In the genomic region with DNA sequence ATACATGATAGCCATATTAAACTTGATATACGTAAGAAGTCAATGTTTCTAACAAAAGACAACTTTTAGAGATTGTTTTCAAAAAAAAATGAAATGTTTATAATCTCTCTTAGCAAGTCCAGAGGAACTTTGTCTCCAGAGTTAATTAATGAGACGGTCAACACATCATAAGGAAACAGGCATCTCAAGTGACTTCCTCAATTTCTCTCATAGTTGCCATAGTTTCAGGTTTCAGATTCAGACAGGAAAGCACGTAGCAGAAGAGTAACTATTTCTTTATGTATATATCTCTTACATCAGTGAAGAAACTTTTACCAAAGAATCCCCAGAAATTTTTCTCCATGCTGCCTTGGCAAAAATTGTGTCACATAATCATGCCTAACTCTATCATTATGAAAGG, we compare ENCODE assay signal across 11 cellular contexts.
DNase-seq lines count a peak whose midpoint lies in the region; ATAC-seq, FAIRE-seq and TF ChIP-seq lines count a peak whose summit lies in the region.
"Had no signal": no experiment of that assay in that cellular context is flagged by ENCODE, and none has a peak within 500 bp of the region (broad histone marks: within the 10 kb centered on the region; RNA-seq: fewer than 3 reads in every experiment).

No MANE protein-coding gene starts in this region.

- BruUV-seq in GM12878 (replicated peaks; lab: Mats Ljungman, UMichigan): no TSS peak

- in situ Hi-C loops in GM12878 (cut with MboI): no loop called here

- H3K27ac ChIP-seq in GM12878 (ENCODE audit: control insufficient read depth, insufficient read depth): no peak overlapping the region; the same call in 1 of the 2 replicates
- H3K27ac ChIP-seq in CD4-positive, alpha-beta T cell (ENCODE audit: low read depth, low read length): no peak overlapping the region
- H3K27ac ChIP-seq in stomach: no peak overlapping the region

- intact Hi-C loops in GM12878 (cut with micrococcal nuclease; ENCODE audit: unreplicated experiment): no loop called here
- intact Hi-C loops in CD4-positive, alpha-beta T cell (cut with DNase I, micrococcal nuclease): no loop called here
- intact Hi-C loops in stomach (cut with DNase I; ENCODE audit: low total_unique reads): no loop called here

- peaks cover 13% of the 10 kb centered on the region for H3K9me3 Mint-ChIP-seq in CD4-positive, alpha-beta T cell

- RAD21 ChIA-PET in GM12878 (lab: Charles Lee; ENCODE audit: unreplicated experiment): interaction anchor here (2.1 kb wide), 1 partner anchor 95 kb away, joined by 5 read pairs; no protein-coding TSS in a partner anchor

- peak overlapping the region; percentile 27; the same call in 1 of the 2 replicates for H3K4me2 ChIP-seq in GM12878 (ENCODE audit: control insufficient read depth, insufficient read depth)
- H3K4me2 ChIP-seq: SK-N-SH had no signal

- H3K4me1 Mint-ChIP-seq in CD4-positive, alpha-beta T cell (ENCODE audit: low read depth): no peaks in the 10 kb centered on the region

- ATAC-seq in GM19023 (IDR thresholded peaks at IDR 0.05; ENCODE audit: unreplicated experiment) (peak; percentile 94), GM21825 (IDR thresholded peaks at IDR 0.05; ENCODE audit: unreplicated experiment) (peak; percentile 99), HG03378 (IDR thresholded peaks at IDR 0.05; ENCODE audit: unreplicated experiment) (peak; percentile 100), GM12878 (peak; percentile 97)
- ATAC-seq in CD4-positive, alpha-beta T cell (ENCODE audit: poor library complexity): no peak

- POLR2A ChIA-PET in GM12878 (lab: Charles Lee): interaction anchor here (1.0 kb wide), 1 partner anchor 11 kb away, joined by 4 read pairs; no protein-coding TSS in a partner anchor
- POLR2A ChIA-PET in CD4-positive, alpha-beta T cell (lab: Charles Lee): no interaction called here

- peak; percentile 69 to 80; a peak in 2 of 4 replicates for TF ChIP-seq EP300 in GM12878 (IDR thresholded peaks at IDR 0.05; ENCODE audit: borderline replicate concordance in 1 of 2, control insufficient read depth in 1 of 2, low read depth in 2 of 2, low read length in 2 of 2)
- no peak for TF ChIP-seq EP300 in stomach (IDR thresholded peaks at IDR 0.05)

- peak; percentile 69 for FAIRE-seq in GM12878 (lab: Jason Lieb, UNC)

- no peak for TF ChIP-seq RAD21 in GM12878 (IDR thresholded peaks at IDR 0.05; ENCODE audit: insufficient read depth, low read depth, low read length)

- WGBS in GM12878 (ENCODE audit: insufficient coverage, insufficient replicate concordance, low lambda C conversion rate, missing lambda C conversion rate): 0% methylated on average over 3 of the region's 3 CpGs
- WGBS in stomach, 5 donors: 27 to 61% (median 51%) methylated on average over 3 of the region's 3 CpGs

- H2AFZ ChIP-seq in GM12878 (ENCODE audit: control insufficient read depth, low read depth, low read length): no peak overlapping the region

- CTCF ChIA-PET in GM12878 (lab: Yijun Ruan, JAX): interaction anchor here (0.9 to 1.3 kb wide), 3 partner anchors 11 to 95 kb away, joined by 3 to 4 read pairs (median 3); no protein-coding TSS in a partner anchor
- CTCF ChIA-PET in CD4-positive, alpha-beta T cell (lab: Charles Lee): no interaction called here

- no peaks in the 10 kb centered on the region for H3K27me3 Mint-ChIP-seq in CD4-positive, alpha-beta T cell

- H3K36me3 ChIP-seq in GM12878 (ENCODE audit: control insufficient read depth in 2 of 2, insufficient read depth in 2 of 2, low read length in 1 of 2) (no peaks in the 10 kb centered on the region), stomach (no peaks in the 10 kb centered on the region)

- no peaks in the 10 kb centered on the region for H3K79me2 ChIP-seq in GM12878 (ENCODE audit: control insufficient read depth, insufficient read depth, low read length)

- DNase-seq in GM12878 (ENCODE audit: low read depth, low spot score) (peak; percentile 59), stomach (no peak), DMS79 (lab: John Stamatoyannopoulos, UW) (no peak)
- DNase-seq in CD4-positive, alpha-beta T cell: no peak
- DNase-seq in activated T-cell treated with anti-CD3 and anti-CD28 coated beads, Interleukin-2, amount 50 U/mL, for 48 hours: no peak
- DNase-seq: DMS53, H7, SK-N-SH had no signal

- H3K9ac ChIP-seq in GM12878 (ENCODE audit: control insufficient read depth, insufficient read depth, low read length): no peak overlapping the region
- H3K9ac ChIP-seq: SK-N-SH had no signal

- no peaks in the 10 kb centered on the region; the same call in 2 of the 3 replicates for H3K9me3 ChIP-seq in GM12878 (replicated peaks; ENCODE audit: control insufficient read depth, insufficient read depth, low read length)
- no peaks in the 10 kb centered on the region for H3K9me3 ChIP-seq in CD4-positive, alpha-beta T cell (ENCODE audit: control insufficient read depth, low read length)
- no peaks in the 10 kb centered on the region for H3K9me3 ChIP-seq in stomach
- H3K9me3 ChIP-seq: SK-N-SH had no signal

- no peak overlapping the region for H3K27ac Mint-ChIP-seq in CD4-positive, alpha-beta T cell

- H3K27me3 ChIP-seq in GM12878 (replicated peaks in 1 of 2; ENCODE audit: control insufficient read depth in 2 of 2, insufficient read depth in 2 of 2, low read length in 1 of 2): no peaks in the 10 kb centered on the region
- H3K27me3 ChIP-seq in CD4-positive, alpha-beta T cell (ENCODE audit: control insufficient read depth, insufficient read depth, low read length): no peaks in the 10 kb centered on the region
- H3K27me3 ChIP-seq in stomach: no peaks in the 10 kb centered on the region

- no peak overlapping the region for H3K4me3 Mint-ChIP-seq in CD4-positive, alpha-beta T cell

- SMC1A ChIA-PET in GM12878 (lab: Charles Lee; ENCODE audit: uncharacterized antibody, unreplicated experiment): interaction anchor here (1.1 to 2.2 kb wide), 2 partner anchors 11 to 17 kb away, joined by 3 to 8 read pairs; no protein-coding TSS in a partner anchor

- TF ChIP-seq CTCF in GM12878 (IDR thresholded peaks at IDR 0.05 in 2 of 3, conservative IDR thresholded peaks at IDR 0.05 in 1 of 3; ENCODE audit: control insufficient read depth in 2 of 3, extremely low read depth in 1 of 3, insufficient read depth in 1 of 3, low read depth in 3 of 3, low read length in 3 of 3) (no peak), stomach (IDR thresholded peaks at IDR 0.05) (no peak)
- no peak for TF ChIP-seq CTCF in CD4-positive, alpha-beta T cell (IDR thresholded peaks at IDR 0.05)

- peaks cover 3% of the 10 kb centered on the region; the same call in 1 of the 2 replicates for H3K4me1 ChIP-seq in GM12878 (ENCODE audit: control insufficient read depth, insufficient read depth, low read length)
- no peaks in the 10 kb centered on the region for H3K4me1 ChIP-seq in stomach

- H3K4me3 ChIP-seq in GM12878 (no peak overlapping the region), stomach (no peak overlapping the region)

- TF ChIP-seq POLR2A in GM12878 (IDR thresholded peaks at IDR 0.05; ENCODE audit: low read depth, low read length) (no peak), stomach (IDR thresholded peaks at IDR 0.05) (no peak)

- no peaks in the 10 kb centered on the region for H3K36me3 Mint-ChIP-seq in CD4-positive, alpha-beta T cell (ENCODE audit: low read depth)

- no peaks in the 10 kb centered on the region for H4K20me1 ChIP-seq in GM12878 (ENCODE audit: control insufficient read depth, insufficient read depth)

TF ChIP-seq in GM12878, 131 proteins besides CTCF, POLR2A, EP300 and RAD21 (continues in another document):
- TF ChIP-seq ATF7 (IDR thresholded peaks at IDR 0.05; ENCODE audit: low read depth) (peak; percentile 69), EED (IDR thresholded peaks at IDR 0.05; ENCODE audit: low read depth) (0 out of 2 replicates have a peak, but pooled peaks have one; percentile 15), ETV6 (conservative IDR thresholded peaks at IDR 0.05 in 1 of 2, IDR thresholded peaks at IDR 0.05 in 1 of 2; ENCODE audit: borderline replicate concordance in 1 of 2, low read depth in 1 of 2) (peak in 1 of 2 experiments; percentile 44; a peak in 1 of 4 replicates), DPF2 (IDR thresholded peaks at IDR 0.05) (peak; percentile 88), BCL11A (IDR thresholded peaks at IDR 0.05; ENCODE audit: low read depth, low read length) (peak; percentile 86), CHD2 (IDR thresholded peaks at IDR 0.05; ENCODE audit: borderline replicate concordance, low read depth, low read length) (no peak), MEF2A (IDR thresholded peaks at IDR 0.05; ENCODE audit: insufficient read depth, low read depth, low read length) (0 out of 2 replicates have a peak, but pooled peaks have one; percentile 26), MTA2 (IDR thresholded peaks at IDR 0.05; ENCODE audit: low read depth) (peak; percentile 96), SUZ12 (IDR thresholded peaks at IDR 0.05; ENCODE audit: unreplicated experiment) (no peak), RUNX3 (IDR thresholded peaks at IDR 0.05; ENCODE audit: low read length) (0 out of 2 replicates have a peak, but pooled peaks have one; percentile 10), FOXM1 (IDR thresholded peaks at IDR 0.05; ENCODE audit: low read depth, low read length) (peak; percentile 63; the same call in 1 of the 2 replicates), STAT3 (IDR thresholded peaks at IDR 0.05; ENCODE audit: low read depth, low read length) (peak; percentile 51; the same call in 1 of the 2 replicates), CEBPB (IDR thresholded peaks at IDR 0.05; ENCODE audit: borderline replicate concordance in 1 of 2, low read depth in 2 of 2, low read length in 2 of 2) (no peak), CBX5 (IDR thresholded peaks at IDR 0.05; ENCODE audit: low read depth) (0 out of 2 replicates have a peak, but pooled peaks have one; percentile 47)
- TF ChIP-seq, protein P1, sequence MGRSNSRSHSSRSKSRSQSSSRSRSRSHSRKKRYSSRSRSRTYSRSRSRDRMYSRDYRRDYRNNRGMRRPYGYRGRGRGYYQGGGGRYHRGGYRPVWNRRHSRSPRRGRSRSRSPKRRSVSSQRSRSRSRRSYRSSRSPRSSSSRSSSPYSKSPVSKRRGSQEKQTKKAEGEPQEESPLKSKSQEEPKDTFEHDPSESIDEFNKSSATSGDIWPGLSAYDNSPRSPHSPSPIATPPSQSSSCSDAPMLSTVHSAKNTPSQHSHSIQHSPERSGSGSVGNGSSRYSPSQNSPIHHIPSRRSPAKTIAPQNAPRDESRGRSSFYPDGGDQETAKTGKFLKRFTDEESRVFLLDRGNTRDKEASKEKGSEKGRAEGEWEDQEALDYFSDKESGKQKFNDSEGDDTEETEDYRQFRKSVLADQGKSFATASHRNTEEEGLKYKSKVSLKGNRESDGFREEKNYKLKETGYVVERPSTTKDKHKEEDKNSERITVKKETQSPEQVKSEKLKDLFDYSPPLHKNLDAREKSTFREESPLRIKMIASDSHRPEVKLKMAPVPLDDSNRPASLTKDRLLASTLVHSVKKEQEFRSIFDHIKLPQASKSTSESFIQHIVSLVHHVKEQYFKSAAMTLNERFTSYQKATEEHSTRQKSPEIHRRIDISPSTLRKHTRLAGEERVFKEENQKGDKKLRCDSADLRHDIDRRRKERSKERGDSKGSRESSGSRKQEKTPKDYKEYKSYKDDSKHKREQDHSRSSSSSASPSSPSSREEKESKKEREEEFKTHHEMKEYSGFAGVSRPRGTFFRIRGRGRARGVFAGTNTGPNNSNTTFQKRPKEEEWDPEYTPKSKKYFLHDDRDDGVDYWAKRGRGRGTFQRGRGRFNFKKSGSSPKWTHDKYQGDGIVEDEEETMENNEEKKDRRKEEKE (IDR thresholded peaks at IDR 0.05): no peak
